Comparison of ENCODE assay signal across 10 cellular contexts in the genomic region with DNA sequence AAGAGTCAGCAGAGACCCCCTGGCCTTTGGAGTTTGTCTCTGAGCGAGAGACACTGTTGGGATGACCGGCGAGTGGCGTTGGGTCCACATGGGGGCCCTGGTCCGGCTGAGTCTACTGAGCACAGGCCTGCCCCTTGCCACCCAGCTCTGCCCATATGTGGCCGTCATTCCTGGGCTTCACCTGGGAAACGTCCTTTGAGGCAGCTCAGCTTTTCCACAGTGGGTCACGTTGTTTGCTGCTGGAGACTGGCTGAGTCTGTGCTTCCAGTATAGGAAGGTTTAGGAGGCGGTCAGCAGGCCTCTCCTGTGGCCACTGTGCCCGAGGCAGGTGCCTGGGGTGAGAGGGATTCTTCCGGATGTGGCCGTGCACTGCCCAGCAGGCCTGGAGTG. TPM values are rescaled to one million over a fixed set of nuclear protein-coding genes. Genes with fewer than 3 reads are reported as not detected.
DNase-seq lines count a peak whose midpoint lies in the region; ATAC-seq, FAIRE-seq and TF ChIP-seq lines count a peak whose summit lies in the region.
"Had no signal": no experiment of that assay in that cellular context is flagged by ENCODE, and none has a peak within 500 bp of the region (broad histone marks: within the 10 kb centered on the region; RNA-seq: fewer than 3 reads in every experiment).

No MANE protein-coding gene starts in this region.

- TF ChIP-seq EP300 in transverse colon (IDR thresholded peaks at IDR 0.05; ENCODE audit: low read depth) = no peak

- FAIRE-seq in frontal cortex (lab: Jason Lieb, UNC) = no peak

- WGBS in transverse colon (ENCODE audit: low coverage in 1 of 2), 2 donors = 76% methylated on average over 12 of the region's 12 CpGs; no CpG with 5 or more reads in 1 of the 2 donors

- intact Hi-C loops in left lung (cut with DNase I) (no loop called here), transverse colon (cut with DNase I; ENCODE audit: low total_unique reads) (no loop called here)

- H3K4me1 ChIP-seq in left lung (peaks cover 31 to 68% of the 10 kb centered on the region in 2 donors), transverse colon (peaks cover 35 to 63% (median 51%) of the 10 kb centered on the region in 4 donors)

- peak in 1 of 2 donors; percentile 1 for ATAC-seq in activated T-cell treated with anti-CD3 and anti-CD28 coated beads, Interleukin-2, amount 50 U/mL, for 72 hours (replicated peaks in 1 of 2)
- ATAC-seq in left lung (no peak), HG03439 (IDR thresholded peaks at IDR 0.05; ENCODE audit: unreplicated experiment) (no peak)

- CTCF ChIA-PET in activated CD4-positive, alpha-beta memory T cell treated with anti-CD3 and anti-CD28 coated beads, Interleukin-2, amount 10 ng/mL, durations not matched to agents 7 days and 5 days (lab: Charles Lee) = interaction anchor here (1.0 to 3.0 kb wide), 9 partner anchors 12 to 298 kb away, joined by 3 to 16 read pairs (median 8); no protein-coding TSS in a partner anchor

- no peaks in the 10 kb centered on the region for H3K9me3 ChIP-seq in left lung
- no peaks in the 10 kb centered on the region for H3K9me3 ChIP-seq in transverse colon
- H3K9me3 ChIP-seq: gastrocnemius medialis had no signal

- peaks cover 0 to 3% of the 10 kb centered on the region in 2 donors for H3K36me3 Mint-ChIP-seq in activated T-cell treated with anti-CD3 and anti-CD28 coated beads, Interleukin-2, amount 50 U/mL, for 72 hours (ENCODE audit: insufficient read depth in 2 of 2)
- H3K36me3 Mint-ChIP-seq in activated CD4-positive, alpha-beta memory T cell treated with anti-CD3 and anti-CD28 coated beads, Interleukin-2, amount 10 ng/mL, durations not matched to agents 7 days and 5 days (ENCODE audit: low read depth) = peaks cover 22% of the 10 kb centered on the region

- peak overlapping the region; percentile 52 to 91 for H3K4me3 Mint-ChIP-seq in activated T-cell treated with anti-CD3 and anti-CD28 coated beads, Interleukin-2, amount 50 U/mL, for 72 hours
- H3K4me3 Mint-ChIP-seq in activated CD4-positive, alpha-beta memory T cell treated with anti-CD3 and anti-CD28 coated beads, Interleukin-2, amount 10 ng/mL, durations not matched to agents 7 days and 5 days = peak overlapping the region; percentile 74

- H3K27ac ChIP-seq in left lung (peak overlapping the region; percentile 84 to 93), transverse colon (peak overlapping the region; percentile 50 to 64 (median 61))

- H3K4me3 ChIP-seq in left lung (no peak overlapping the region), transverse colon (no peak overlapping the region)
- H3K4me3 ChIP-seq: gastrocnemius medialis had no signal

- H3K27me3 Mint-ChIP-seq in activated T-cell treated with anti-CD3 and anti-CD28 coated beads, Interleukin-2, amount 50 U/mL, for 72 hours (ENCODE audit: low read depth) = no peaks in the 10 kb centered on the region
- H3K27me3 Mint-ChIP-seq in activated CD4-positive, alpha-beta memory T cell treated with anti-CD3 and anti-CD28 coated beads, Interleukin-2, amount 10 ng/mL, durations not matched to agents 7 days and 5 days = no peaks in the 10 kb centered on the region

- H3K27ac Mint-ChIP-seq in activated T-cell treated with anti-CD3 and anti-CD28 coated beads, Interleukin-2, amount 50 U/mL, for 72 hours = peak overlapping the region; percentile 89
- H3K27ac Mint-ChIP-seq in activated CD4-positive, alpha-beta memory T cell treated with anti-CD3 and anti-CD28 coated beads, Interleukin-2, amount 10 ng/mL, durations not matched to agents 7 days and 5 days = peak overlapping the region; percentile 90

- in situ Hi-C loops in transverse colon (cut with MboI; ENCODE audit: low pct_ligation_motif_present in 1 of 4, low pct_unique_long_range_greater_than_20kb in 1 of 4, low sequenced_read_pairs in 3 of 4) = no loop called here

- TF ChIP-seq POLR2A in transverse colon (IDR thresholded peaks at IDR 0.05) = no peak

- POLR2A ChIA-PET in activated CD4-positive, alpha-beta memory T cell treated with anti-CD3 and anti-CD28 coated beads, Interleukin-2, amount 10 ng/mL, durations not matched to agents 7 days and 5 days (lab: Charles Lee) = interaction anchor here (0.9 to 11.7 kb wide), 7 partner anchors 16 to 116 kb away, joined by 3 to 113 read pairs (median 8); partner anchors contain the start of gene ADAM8

- no peak for DNase-seq in activated T-cell treated with anti-CD3 and anti-CD28 coated beads, Interleukin-2, amount 50 U/mL, for 72 hours
- DNase-seq in activated T-cell treated with anti-CD3 and anti-CD28 coated beads for 4 hours = no peak
- DNase-seq in activated CD4-positive, alpha-beta memory T cell treated with anti-CD3 and anti-CD28 coated beads, Interleukin-2, amount 10 ng/mL, durations not matched to agents 7 days and 5 days = no peak
- DNase-seq in left lung = no peak
- no peak for DNase-seq in transverse colon
- DNase-seq in frontal cortex (ENCODE audit: low spot score in 2 of 2) = no peak
- no peak for DNase-seq in iPS-NIHi11 (ENCODE audit: low spot score)

- H3K9me3 Mint-ChIP-seq in activated T-cell treated with anti-CD3 and anti-CD28 coated beads, Interleukin-2, amount 50 U/mL, for 72 hours = no peaks in the 10 kb centered on the region
- no peaks in the 10 kb centered on the region for H3K9me3 Mint-ChIP-seq in activated CD4-positive, alpha-beta memory T cell treated with anti-CD3 and anti-CD28 coated beads, Interleukin-2, amount 10 ng/mL, durations not matched to agents 7 days and 5 days

- peaks cover 0 to 8% of the 10 kb centered on the region in 2 donors for H3K36me3 ChIP-seq in left lung
- H3K36me3 ChIP-seq in transverse colon = no peaks in the 10 kb centered on the region
- H3K36me3 ChIP-seq: gastrocnemius medialis had no signal

- TF ChIP-seq CTCF in left lung (IDR thresholded peaks at IDR 0.05) = no peak
- no peak for TF ChIP-seq CTCF in transverse colon (IDR thresholded peaks at IDR 0.05)

- peaks cover 65% of the 10 kb centered on the region for H3K4me1 Mint-ChIP-seq in activated T-cell treated with anti-CD3 and anti-CD28 coated beads, Interleukin-2, amount 50 U/mL, for 72 hours (ENCODE audit: low read depth)
- peaks cover 70% of the 10 kb centered on the region for H3K4me1 Mint-ChIP-seq in activated CD4-positive, alpha-beta memory T cell treated with anti-CD3 and anti-CD28 coated beads, Interleukin-2, amount 10 ng/mL, durations not matched to agents 7 days and 5 days

- H3K27me3 ChIP-seq in left lung (no peaks in the 10 kb centered on the region), transverse colon (no peaks in the 10 kb centered on the region)
- H3K27me3 ChIP-seq: gastrocnemius medialis had no signal

RNA-seq across cellular contexts. Expression of gene ADAM8, which starts 17.1 kb away (rescaled TPM):
- total RNA-seq in activated T-cell treated with anti-CD3 and anti-CD28 coated beads, Interleukin-2, amount 50 U/mL, for 72 hours = 100 to 1,000 TPM; 156 to 218 TPM
- 100 to 1,000 TPM; 206 to 207 TPM for total RNA-seq in activated CD4-positive, alpha-beta memory T cell treated with anti-CD3 and anti-CD28 coated beads, Interleukin-2, amount 10 ng/mL, durations not matched to agents 7 days and 5 days
- 10 to 100 TPM; 16.2 to 45.3 TPM for total RNA-seq in left lung
- total RNA-seq in transverse colon = 10 to 100 TPM in 2 of 4 donors, 1 to 10 TPM in 2; 2.3 to 21.3 (median 13.7) TPM
- 1.2 TPM for total RNA-seq in frontal cortex

RNA-seq across cellular contexts. Expression of gene VENTX, which starts 21.9 kb away (rescaled TPM):
- under 1 TPM in 1 of 2 donors, not detected in 1; 0.21 TPM for total RNA-seq in activated T-cell treated with anti-CD3 and anti-CD28 coated beads, Interleukin-2, amount 50 U/mL, for 72 hours
- not detected for total RNA-seq in activated CD4-positive, alpha-beta memory T cell treated with anti-CD3 and anti-CD28 coated beads, Interleukin-2, amount 10 ng/mL, durations not matched to agents 7 days and 5 days
- total RNA-seq in left lung (1 to 10 TPM; 1.3 to 4.1 TPM), transverse colon (under 1 TPM in 2 of 4 donors, not detected in 2; 0.27 to 0.48 TPM), frontal cortex (not detected)
- total RNA-seq: occipital lobe had no signal

RNA-seq across cellular contexts. Expression of gene UTF1, which starts 29.6 kb away (rescaled TPM):
- under 1 TPM in 1 of 2 donors, not detected in 1; 0.21 TPM for total RNA-seq in activated T-cell treated with anti-CD3 and anti-CD28 coated beads, Interleukin-2, amount 50 U/mL, for 72 hours
- not detected for total RNA-seq in activated CD4-positive, alpha-beta memory T cell treated with anti-CD3 and anti-CD28 coated beads, Interleukin-2, amount 10 ng/mL, durations not matched to agents 7 days and 5 days
- total RNA-seq in left lung (not detected), transverse colon (not detected), frontal cortex (not detected)
- total RNA-seq: gastrocnemius medialis, occipital lobe had no signal

RNA-seq across cellular contexts. Expression of gene TUBGCP2, which starts 49.1 kb away (rescaled TPM):
- total RNA-seq in activated T-cell treated with anti-CD3 and anti-CD28 coated beads, Interleukin-2, amount 50 U/mL, for 72 hours = 10 to 100 TPM; 50.9 to 51.2 TPM
- total RNA-seq in activated CD4-positive, alpha-beta memory T cell treated with anti-CD3 and anti-CD28 coated beads, Interleukin-2, amount 10 ng/mL, durations not matched to agents 7 days and 5 days = 10 to 100 TPM; 52.3 to 58.2 TPM
- total RNA-seq in left lung = 10 to 100 TPM; 47.2 to 62.3 TPM
- total RNA-seq in transverse colon = 10 to 100 TPM; 37.5 to 68.3 (median 47.6) TPM
- total RNA-seq in frontal cortex = 44.8 TPM

RNA-seq across cellular contexts. Expression of gene ZNF511, which starts 49.1 kb away (rescaled TPM):
- 10 to 100 TPM; 46.1 to 49.8 TPM for total RNA-seq in activated T-cell treated with anti-CD3 and anti-CD28 coated beads, Interleukin-2, amount 50 U/mL, for 72 hours
- 10 to 100 TPM; 45.7 to 52.7 TPM for total RNA-seq in activated CD4-positive, alpha-beta memory T cell treated with anti-CD3 and anti-CD28 coated beads, Interleukin-2, amount 10 ng/mL, durations not matched to agents 7 days and 5 days
- 10 to 100 TPM; 34.3 to 48.5 TPM for total RNA-seq in left lung
- 100 to 1,000 TPM in 1 of 4 donors, 10 to 100 TPM in 3; 21.8 to 104 (median 27.2) TPM for total RNA-seq in transverse colon
- total RNA-seq in frontal cortex = 7.3 TPM
